1 cellular context compared by ENCODE assay signal in genomic region chr11:112160452-112160851, GRCh38.
TF ChIP-seq lines count a peak whose summit lies in the region.

No MANE protein-coding gene starts in this region.

TF ChIP-seq in HCT116, 20 proteins besides CTCF, POLR2A, EP300 and RAD21 (continued from another document):
- TF ChIP-seq ZFX (IDR thresholded peaks at IDR 0.05) (no peak), SRF (IDR thresholded peaks at IDR 0.05; ENCODE audit: low read depth) (no peak), TCF7L2 (IDR thresholded peaks at IDR 0.05; ENCODE audit: borderline replicate concordance, extremely low read depth, insufficient read depth, insufficient read length) (no peak)
